19 cellular contexts compared by ENCODE assay signal in genomic region chr17:83097831-83098230, GRCh38. TPM values are rescaled to one million over a fixed set of nuclear protein-coding genes. Genes with fewer than 3 reads are reported as not detected.
DNase-seq lines count a peak whose midpoint lies in the region; ATAC-seq and TF ChIP-seq lines count a peak whose summit lies in the region.
"Had no signal": no experiment of that assay in that cellular context is flagged by ENCODE, and none has a peak within 500 bp of the region (broad histone marks: within the 10 kb centered on the region; RNA-seq: fewer than 3 reads in every experiment).

No MANE protein-coding gene starts in this region.

- in situ Hi-C loops in GM23248 (cut with MboI): no loop called here

- H3K4me3 ChIP-seq in GM23248 (no peak overlapping the region), suprapubic skin (no peak overlapping the region)
- H3K4me3 ChIP-seq: BLaER1 had no signal

- H3K27me3 Mint-ChIP-seq in activated T-helper 17 cell treated with anti-CD3 and anti-CD28 coated beads, Interleukin-2, amount 50 U/mL, for 72 hours: no peaks in the 10 kb centered on the region
- peaks cover 52 to 99% (median 84%) of the 10 kb centered on the region in 3 donors for H3K27me3 Mint-ChIP-seq in immature natural killer cell (ENCODE audit: low read depth in 3 of 3)
- peaks cover 12% of the 10 kb centered on the region for H3K27me3 Mint-ChIP-seq in activated CD4-positive, alpha-beta memory T cell treated with anti-CD3 and anti-CD28 coated beads for 36 hours

- H3F3A ChIP-seq in GM23248 (ENCODE audit: insufficient read depth): peaks cover 42% of the 10 kb centered on the region

- H3K4me1 ChIP-seq in GM23248 (ENCODE audit: insufficient read depth): peaks cover 40% of the 10 kb centered on the region
- peaks cover 70% of the 10 kb centered on the region for H3K4me1 ChIP-seq in suprapubic skin

- H3K9me3 ChIP-seq in GM23248 (ENCODE audit: low read depth) (no peaks in the 10 kb centered on the region), suprapubic skin (no peaks in the 10 kb centered on the region)

- no peaks in the 10 kb centered on the region for H3K9me3 Mint-ChIP-seq in activated T-helper 17 cell treated with anti-CD3 and anti-CD28 coated beads, Interleukin-2, amount 50 U/mL, for 72 hours
- H3K9me3 Mint-ChIP-seq in immature natural killer cell: peaks cover 0 to 9% (median 0%) of the 10 kb centered on the region in 6 donors
- H3K9me3 Mint-ChIP-seq in activated CD4-positive, alpha-beta memory T cell treated with anti-CD3 and anti-CD28 coated beads for 36 hours: no peaks in the 10 kb centered on the region
- H3K9me3 Mint-ChIP-seq: HFFc6 had no signal

- TF ChIP-seq CTCF in suprapubic skin (IDR thresholded peaks at IDR 0.05): no peak

- CTCF ChIA-PET in activated CD4-positive, alpha-beta memory T cell treated with anti-CD3 and anti-CD28 coated beads for 36 hours (lab: Charles Lee): no interaction called here

- intact Hi-C loops in activated CD4-positive, alpha-beta memory T cell treated with anti-CD3 and anti-CD28 coated beads for 36 hours (cut with micrococcal nuclease): no loop called here

- peak; percentile 9 for ATAC-seq in activated T-helper 17 cell treated with anti-CD3 and anti-CD28 coated beads, Interleukin-2, amount 50 U/mL, for 72 hours (replicated peaks)
- ATAC-seq in GM21723 (IDR thresholded peaks at IDR 0.05; ENCODE audit: unreplicated experiment): no peak
- ATAC-seq in GM18870 (IDR thresholded peaks at IDR 0.05; ENCODE audit: unreplicated experiment): no peak

- no peaks in the 10 kb centered on the region for H3K4me1 Mint-ChIP-seq in activated T-helper 17 cell treated with anti-CD3 and anti-CD28 coated beads, Interleukin-2, amount 50 U/mL, for 72 hours
- H3K4me1 Mint-ChIP-seq in immature natural killer cell: peaks cover 18 to 32% of the 10 kb centered on the region in 2 donors
- peaks cover 4% of the 10 kb centered on the region for H3K4me1 Mint-ChIP-seq in activated CD4-positive, alpha-beta memory T cell treated with anti-CD3 and anti-CD28 coated beads for 36 hours (ENCODE audit: low read depth)

- peaks cover 29% of the 10 kb centered on the region for H3K36me3 Mint-ChIP-seq in activated T-helper 17 cell treated with anti-CD3 and anti-CD28 coated beads, Interleukin-2, amount 50 U/mL, for 72 hours (ENCODE audit: low read depth)
- peaks cover 0 to 9% (median 4%) of the 10 kb centered on the region in 3 donors for H3K36me3 Mint-ChIP-seq in immature natural killer cell
- H3K36me3 Mint-ChIP-seq in activated CD4-positive, alpha-beta memory T cell treated with anti-CD3 and anti-CD28 coated beads for 36 hours: peaks cover 4% of the 10 kb centered on the region

- H3K36me3 ChIP-seq in GM23248 (ENCODE audit: low read depth) (peaks cover 42% of the 10 kb centered on the region), suprapubic skin (peaks cover 36% of the 10 kb centered on the region)

- H3K27ac ChIP-seq in GM23248: peak overlapping the region; percentile 87
- peak overlapping the region; percentile 81 for H3K27ac ChIP-seq in suprapubic skin
- H3K27ac ChIP-seq: BLaER1 had no signal

- no peaks in the 10 kb centered on the region; the same call in 1 of the 2 replicates for H4K20me1 ChIP-seq in GM23248 (ENCODE audit: insufficient read depth)

- peaks cover 45% of the 10 kb centered on the region for H3K79me2 ChIP-seq in GM23248 (ENCODE audit: insufficient read depth)

- DNase-seq in GM23248 (no peak), immature natural killer cell (peak in 2 of 3 donors; percentile 31 to 40), suprapubic skin (ENCODE audit: low spot score in 2 of 2) (no peak)
- no peak for DNase-seq in activated CD4-positive, alpha-beta memory T cell treated with anti-CD3 and anti-CD28 coated beads for 36 hours
- DNase-seq in stimulated activated CD4-positive, alpha-beta T cell treated with anti-CD3 and anti-CD28 coated beads, Interleukin-15, amount 100 ng/mL, for 24 hours: no peak
- DNase-seq: CD8-positive, alpha-beta memory T cell; DMS53; HFFc6; KBM-7; MV-4-11; NCI-H1694 treated with DMSO at 0.1 percent for 48 hours; NCI-H510A; NCI-H774; RPMI8226; SIG-M5 had no signal

- no peak for TF ChIP-seq EP300 in suprapubic skin (IDR thresholded peaks at IDR 0.05)

- no peak overlapping the region for H3K4me3 Mint-ChIP-seq in activated T-helper 17 cell treated with anti-CD3 and anti-CD28 coated beads, Interleukin-2, amount 50 U/mL, for 72 hours
- peak overlapping the region in 1 of 5 donors; percentile 27 for H3K4me3 Mint-ChIP-seq in immature natural killer cell
- no peak overlapping the region for H3K4me3 Mint-ChIP-seq in activated CD4-positive, alpha-beta memory T cell treated with anti-CD3 and anti-CD28 coated beads for 36 hours
- H3K4me3 Mint-ChIP-seq: HFFc6 had no signal

- POLR2A ChIA-PET in activated CD4-positive, alpha-beta memory T cell treated with anti-CD3 and anti-CD28 coated beads for 36 hours (lab: Charles Lee): interaction anchor here (1.3 to 1.8 kb wide), 2 partner anchors 14 to 19 kb away, joined by 3 to 5 read pairs; no protein-coding TSS in a partner anchor

- WGBS in GM23248 (ENCODE audit: low coverage in 1 of 2, low lambda C conversion rate in 2 of 2, missing lambda C conversion rate in 2 of 2), 2 experiments: 37 to 48% methylated on average over 12 to 14 of the region's 14 CpGs
- WGBS in suprapubic skin: 37% methylated on average over 3 of the region's 14 CpGs

- no peak overlapping the region for H2AFZ ChIP-seq in GM23248

- H3K9ac ChIP-seq in GM23248: peak overlapping the region; percentile 77
- H3K9ac ChIP-seq: BLaER1 had no signal

- no peak overlapping the region for H3K4me2 ChIP-seq in GM23248 (ENCODE audit: unreplicated experiment)

- H3K9me2 ChIP-seq in GM23248 (ENCODE audit: insufficient read depth): no peaks in the 10 kb centered on the region

- H3K27me3 ChIP-seq in GM23248 (replicated peaks; ENCODE audit: insufficient read depth) (no peaks in the 10 kb centered on the region), suprapubic skin (peaks cover 3% of the 10 kb centered on the region)

- H3K27ac Mint-ChIP-seq in activated T-helper 17 cell treated with anti-CD3 and anti-CD28 coated beads, Interleukin-2, amount 50 U/mL, for 72 hours: no peak overlapping the region
- H3K27ac Mint-ChIP-seq in immature natural killer cell: peak overlapping the region in 2 of 6 donors; percentile 7 to 57
- H3K27ac Mint-ChIP-seq in activated CD4-positive, alpha-beta memory T cell treated with anti-CD3 and anti-CD28 coated beads for 36 hours: no peak overlapping the region
- H3K27ac Mint-ChIP-seq: HFFc6 had no signal

- no peak for TF ChIP-seq POLR2A in suprapubic skin (IDR thresholded peaks at IDR 0.05)

RNA-seq across cellular contexts. Expression of gene METRNL, which starts 18.4 kb away (rescaled TPM):
- total RNA-seq in GM23248 (2014; rRNA removed; shearing (Covaris generic)): 305 and 319 TPM in 2 replicates
- polyA plus RNA-seq in GM23248 (2016; fragmentation: Nextera tagmentation; extraction: Ambion mirVana) (26.5 and 28.4 TPM in 2 replicates), immature natural killer cell (10 to 100 TPM; 13.6 to 72.3 (median 49.2) TPM)
- total RNA-seq in activated T-helper 17 cell treated with anti-CD3 and anti-CD28 coated beads, Interleukin-2, amount 50 U/mL, for 72 hours: 10 to 100 TPM; 21.9 to 43.4 TPM
- 100 to 1,000 TPM in 3 of 4 donors, 10 to 100 TPM in 1; 59.1 to 222 (median 155) TPM for total RNA-seq in suprapubic skin
- 10 to 100 TPM; 62.8 to 71.1 TPM for total RNA-seq in activated CD4-positive, alpha-beta memory T cell treated with anti-CD3 and anti-CD28 coated beads for 36 hours

Comparison
In these comparisons a context has a peak if more than half of its experiments do, and no peak if none do; other contexts are left out.
1. DNase-seq: peak in immature natural killer cell (2 of 3); none in GM23248 (single experiment), suprapubic skin (0 of 2), activated CD4-positive, alpha-beta memory T cell treated with anti-CD3 and anti-CD28 coated beads for 36 hours (single experiment) and stimulated activated CD4-positive, alpha-beta T cell treated with anti-CD3 and anti-CD28 coated beads, Interleukin-15, amount 100 ng/mL, for 24 hours (single experiment).